Comparison of ENCODE assay signal across 31 cellular contexts in the genomic region with DNA sequence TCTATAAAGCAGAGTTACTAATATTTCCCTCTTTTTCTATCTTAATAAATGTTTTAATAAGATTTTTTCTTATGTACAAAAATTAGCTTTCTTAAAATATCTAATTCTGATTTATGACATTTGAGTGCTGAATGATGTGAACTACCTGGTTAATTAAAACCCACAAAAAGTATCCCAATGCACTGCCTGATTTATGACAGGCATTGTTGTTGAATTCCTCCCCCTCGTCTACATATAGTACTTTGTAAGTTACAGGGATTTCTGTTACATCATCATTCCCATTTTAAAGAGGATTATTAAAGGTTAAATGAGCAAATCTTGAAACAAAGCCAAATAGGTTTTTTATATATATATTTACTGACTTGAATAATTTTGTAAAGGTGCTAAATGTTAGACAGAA.
"Had no signal": no experiment of that assay in that cellular context is flagged by ENCODE, and none has a peak within 500 bp of the region (broad histone marks: within the 10 kb centered on the region; RNA-seq: fewer than 3 reads in every experiment).

No MANE protein-coding gene starts in this region.

- DNase-seq: activated CD4-positive, alpha-beta T cell treated with anti-CD3 and anti-CD28 coated beads for 4 hours; activated CD4-positive, alpha-beta T cell treated with anti-CD3 and anti-CD28 coated beads, Interleukin-2, amount 10 ng/mL, durations not matched to agents 7 days and 5 days; activated CD4-positive, alpha-beta T cell treated with anti-CD3 and anti-CD28 coated beads, Interleukin-2, amount 50 U/mL, for 48 hours; activated CD4-positive, CD25-positive, alpha-beta regulatory T cell; activated CD4-positive, CD25-positive, alpha-beta regulatory T cell treated with anti-CD3 and anti-CD28 coated beads, Interleukin-2, amount 50 U/mL, for 72 hours; activated CD8-positive, alpha-beta memory T cell treated with anti-CD3 and anti-CD28 coated beads for 24 hours; activated CD8-positive, alpha-beta T cell treated with anti-CD3 and anti-CD28 coated beads for 36 hours; activated effector memory CD4-positive, alpha-beta T cell treated with Interleukin-2 at 50 U/mL for 16 hours; activated gamma-delta T cell treated with Interleukin-2 at 50 U/mL for 16 hours; activated naive CD4-positive, alpha-beta T cell treated with anti-CD3 and anti-CD28 coated beads for 36 hours; activated naive CD8-positive, alpha-beta T cell treated with anti-CD3 and anti-CD28 coated beads, Interleukin-2, amount 10 ng/mL, durations not matched to agents 7 days and 5 days; activated T-cell treated with anti-CD3 and anti-CD28 coated beads, Interleukin-2, amount 50 U/mL, for 4 hours; central memory CD4-positive, alpha-beta T cell; cerebellar nuclear complex; colonic mucosa; effector CD8-positive, alpha-beta T cell; esophagus squamous epithelium; foreskin melanocyte; heart right ventricle; T1000 had no signal

- FAIRE-seq: endometrium, endothelial cell of umbilical vein had no signal

- H3K27ac ChIP-seq: ascending aorta, breast epithelium, cardiac muscle cell, colonic mucosa, epithelial cell of prostate, esophagus squamous epithelium, gastroesophageal sphincter, heart right ventricle had no signal

- H3K4me3 Mint-ChIP-seq: activated CD4-positive, alpha-beta T cell treated with anti-CD3 and anti-CD28 coated beads, Interleukin-2, amount 10 ng/mL, durations not matched to agents 7 days and 5 days; activated CD8-positive, alpha-beta T cell treated with anti-CD3 and anti-CD28 coated beads for 36 hours; activated naive CD4-positive, alpha-beta T cell treated with anti-CD3 and anti-CD28 coated beads for 36 hours; activated naive CD8-positive, alpha-beta T cell treated with anti-CD3 and anti-CD28 coated beads, Interleukin-2, amount 10 ng/mL, durations not matched to agents 7 days and 5 days; activated T-cell treated with anti-CD3 and anti-CD28 coated beads, Interleukin-2, amount 50 U/mL, for 4 hours; activated T-helper 17 cell treated with anti-CD3 and anti-CD28 coated beads, Interleukin-2, amount 50 U/mL, for 72 hours; brain; T-helper 2 cell treated with Interferon-gamma antibody and Interleukin-4, amounts not matched to agents 5 μg/mL and 100 μg/mL, for 36 hours had no signal

- H3K27me3 Mint-ChIP-seq: activated CD4-positive, alpha-beta T cell treated with anti-CD3 and anti-CD28 coated beads, Interleukin-2, amount 10 ng/mL, durations not matched to agents 7 days and 5 days; activated CD8-positive, alpha-beta T cell treated with anti-CD3 and anti-CD28 coated beads for 36 hours; activated naive CD8-positive, alpha-beta T cell treated with anti-CD3 and anti-CD28 coated beads, Interleukin-2, amount 10 ng/mL, durations not matched to agents 7 days and 5 days; activated T-helper 17 cell treated with anti-CD3 and anti-CD28 coated beads, Interleukin-2, amount 50 U/mL, for 72 hours; brain had no signal

- H3K4me3 ChIP-seq: ascending aorta, breast epithelium, cardiac muscle cell, colonic mucosa, esophagus squamous epithelium, gastroesophageal sphincter, heart right ventricle had no signal

- H3K9me3 Mint-ChIP-seq: activated CD8-positive, alpha-beta T cell treated with anti-CD3 and anti-CD28 coated beads for 36 hours; activated naive CD4-positive, alpha-beta T cell treated with anti-CD3 and anti-CD28 coated beads for 36 hours; activated naive CD4-positive, alpha-beta T cell treated with anti-CD3 and anti-CD28 coated beads, Interleukin-2, amount 50 U/mL, for 72 hours; activated naive CD8-positive, alpha-beta T cell treated with anti-CD3 and anti-CD28 coated beads, Interleukin-2, amount 10 ng/mL, durations not matched to agents 7 days and 5 days; activated T-cell treated with anti-CD3 and anti-CD28 coated beads, Interleukin-2, amount 50 U/mL, for 4 hours; brain; T-helper 2 cell treated with Interferon-gamma antibody and Interleukin-4, amounts not matched to agents 5 μg/mL and 100 μg/mL, for 36 hours had no signal

- H3K27me3 ChIP-seq: ascending aorta, breast epithelium, cardiac muscle cell, colonic mucosa, esophagus squamous epithelium, gastroesophageal sphincter, heart right ventricle had no signal

- H3K27ac Mint-ChIP-seq: activated naive CD4-positive, alpha-beta T cell treated with anti-CD3 and anti-CD28 coated beads, Interleukin-2, amount 50 U/mL, for 72 hours; brain; T-helper 2 cell treated with Interferon-gamma antibody and Interleukin-4, amounts not matched to agents 5 μg/mL and 100 μg/mL, for 36 hours had no signal

- H3K36me3 ChIP-seq: ascending aorta, breast epithelium, cardiac muscle cell, colonic mucosa, esophagus squamous epithelium, gastroesophageal sphincter had no signal

- ATAC-seq: activated CD8-positive, alpha-beta T cell treated with anti-CD3 and anti-CD28 coated beads for 36 hours; activated naive CD4-positive, alpha-beta T cell treated with anti-CD3 and anti-CD28 coated beads, Interleukin-2, amount 50 U/mL, for 72 hours; activated T-cell treated with anti-CD3 and anti-CD28 coated beads, Interleukin-2, amount 50 U/mL, for 4 hours; activated T-helper 17 cell treated with anti-CD3 and anti-CD28 coated beads, Interleukin-2, amount 50 U/mL, for 72 hours; gastroesophageal sphincter; heart right ventricle had no signal

- H3K9me3 ChIP-seq: ascending aorta, breast epithelium, colonic mucosa, esophagus squamous epithelium, gastroesophageal sphincter, heart right ventricle had no signal
